Comparison of ENCODE assay signal across 12 cellular contexts in the genomic region with DNA sequence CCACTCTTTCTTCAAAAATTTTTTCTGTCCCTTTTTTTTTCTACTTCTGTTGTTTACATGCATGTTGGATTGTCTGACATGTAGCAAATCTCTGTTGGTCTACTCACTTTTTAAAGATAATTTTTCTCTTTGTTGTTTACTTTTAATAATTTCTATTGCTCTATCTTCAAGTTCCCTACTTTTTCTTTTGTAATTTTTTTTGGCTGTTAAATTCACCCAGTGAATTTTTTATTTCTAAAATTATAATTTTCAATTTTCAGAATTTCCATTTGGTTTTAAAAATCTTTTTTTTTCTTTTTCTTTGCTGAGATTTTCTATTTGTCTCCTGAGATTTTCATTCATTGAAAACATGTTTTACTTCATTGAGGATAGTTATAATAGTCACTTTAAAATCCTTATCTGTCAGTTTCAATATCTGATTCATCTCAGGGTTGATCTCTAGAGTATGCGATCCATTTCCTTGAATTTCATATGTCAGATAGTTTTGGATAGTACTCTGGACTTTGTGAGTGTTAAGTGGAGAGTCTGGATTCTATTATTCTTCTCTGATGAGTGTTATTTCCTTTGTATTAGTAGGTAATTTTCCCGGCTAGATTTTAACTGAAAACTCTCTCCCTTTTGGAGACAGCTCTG. TPM values are rescaled to one million over a fixed set of nuclear protein-coding genes. Genes with fewer than 3 reads are reported as not detected.
DNase-seq lines count a peak whose midpoint lies in the region; ATAC-seq, FAIRE-seq and TF ChIP-seq lines count a peak whose summit lies in the region.
"Had no signal": no experiment of that assay in that cellular context is flagged by ENCODE, and none has a peak within 500 bp of the region (broad histone marks: within the 10 kb centered on the region; RNA-seq: fewer than 3 reads in every experiment).

No MANE protein-coding gene starts in this region.

- H3K4me3 ChIP-seq in GM23248 = no peak overlapping the region
- H3K4me3 ChIP-seq in esophagus squamous epithelium = no peak overlapping the region

- CTCF ChIA-PET in CD4-positive, alpha-beta T cell (lab: Charles Lee) = interaction anchor here (1.0 kb wide), 1 partner anchor 134 kb away, joined by 4 read pairs; no protein-coding TSS in a partner anchor

- H3K4me1 ChIP-seq in GM23248 (ENCODE audit: insufficient read depth) (peaks cover 31% of the 10 kb centered on the region), esophagus squamous epithelium (peaks cover 7 to 29% (median 9%) of the 10 kb centered on the region in 3 donors)

- 45 to 46% methylated on average over 2 of the region's 2 CpGs for WGBS in GM23248 (ENCODE audit: low coverage in 1 of 2, low lambda C conversion rate in 2 of 2, missing lambda C conversion rate in 2 of 2), 2 experiments
- 86 to 93% methylated on average over 2 of the region's 2 CpGs for WGBS in esophagus squamous epithelium, 2 donors

- TF ChIP-seq POLR2A in H54 (IDR thresholded peaks at IDR 0.05; ENCODE audit: low read depth, low read length) (no peak), esophagus squamous epithelium (IDR thresholded peaks at IDR 0.05) (no peak)

- peaks cover 33% of the 10 kb centered on the region for H3K79me2 ChIP-seq in GM23248 (ENCODE audit: insufficient read depth)

- in situ Hi-C loops in GM23248 (cut with MboI) = loop anchor here (10.0 kb wide), 1 partner anchor 395 kb away; a partner anchor contains a TSS

- no peaks in the 10 kb centered on the region for H3K9me2 ChIP-seq in GM23248 (ENCODE audit: insufficient read depth)

- H3K9ac ChIP-seq in GM23248 = peak overlapping the region; percentile 88

- H3K9me3 Mint-ChIP-seq in CD4-positive, alpha-beta T cell = no peaks in the 10 kb centered on the region
- no peaks in the 10 kb centered on the region for H3K9me3 Mint-ChIP-seq in activated T-helper 2 cell treated with anti-CD3 and anti-CD28 coated beads, Interferon-gamma antibody, Interleukin-2, Interleukin-4, amounts not matched to agents 10 μg/mL and 5 μg/mL and 100 μg/mL, durations not matched to agents 14 hours and 24 hours and 36 hours
- no peaks in the 10 kb centered on the region for H3K9me3 Mint-ChIP-seq in naive B cell
- H3K9me3 Mint-ChIP-seq: H9 had no signal

- intact Hi-C loops in CD4-positive, alpha-beta T cell (cut with DNase I, micrococcal nuclease) = loop anchor here (5.0 kb wide), 3 partner anchors 93 to 578 kb away; a partner anchor contains a TSS
- intact Hi-C loops in activated T-helper 2 cell treated with anti-CD3 and anti-CD28 coated beads, Interferon-gamma antibody, Interleukin-2, Interleukin-4, amounts not matched to agents 10 μg/mL and 5 μg/mL and 100 μg/mL, durations not matched to agents 14 hours and 24 hours and 36 hours (cut with micrococcal nuclease) = loop anchor here (2.0 to 10.0 kb wide), 7 partner anchors 93 to 1107 kb away; a partner anchor contains a TSS
- intact Hi-C loops in esophagus squamous epithelium (cut with DNase I) = no loop called here

- TF ChIP-seq CTCF in CD4-positive, alpha-beta T cell (IDR thresholded peaks at IDR 0.05) = no peak
- TF ChIP-seq CTCF in esophagus squamous epithelium (IDR thresholded peaks at IDR 0.05) = no peak

- H3K9me3 ChIP-seq in CD4-positive, alpha-beta T cell (ENCODE audit: control insufficient read depth, low read length) = no peaks in the 10 kb centered on the region
- no peaks in the 10 kb centered on the region for H3K9me3 ChIP-seq in GM23248 (ENCODE audit: low read depth)
- H3K9me3 ChIP-seq in esophagus squamous epithelium = no peaks in the 10 kb centered on the region

- H3K36me3 Mint-ChIP-seq in CD4-positive, alpha-beta T cell (ENCODE audit: low read depth) = peaks cover 16% of the 10 kb centered on the region
- peaks cover 13% of the 10 kb centered on the region for H3K36me3 Mint-ChIP-seq in activated T-helper 2 cell treated with anti-CD3 and anti-CD28 coated beads, Interferon-gamma antibody, Interleukin-2, Interleukin-4, amounts not matched to agents 10 μg/mL and 5 μg/mL and 100 μg/mL, durations not matched to agents 14 hours and 24 hours and 36 hours (ENCODE audit: low read depth)
- peaks cover 0 to 2% of the 10 kb centered on the region in 2 donors for H3K36me3 Mint-ChIP-seq in naive B cell

- peak overlapping the region; percentile 99 for H3K4me2 ChIP-seq in GM23248 (ENCODE audit: unreplicated experiment)

- H3K4me1 Mint-ChIP-seq in CD4-positive, alpha-beta T cell (ENCODE audit: low read depth) = peaks cover 36% of the 10 kb centered on the region
- H3K4me1 Mint-ChIP-seq in activated T-helper 2 cell treated with anti-CD3 and anti-CD28 coated beads, Interferon-gamma antibody, Interleukin-2, Interleukin-4, amounts not matched to agents 10 μg/mL and 5 μg/mL and 100 μg/mL, durations not matched to agents 14 hours and 24 hours and 36 hours (ENCODE audit: low read depth) = peaks cover 28% of the 10 kb centered on the region
- peaks cover 12 to 29% (median 26%) of the 10 kb centered on the region in 3 donors for H3K4me1 Mint-ChIP-seq in naive B cell

- H2AFZ ChIP-seq in GM23248 = peak overlapping the region; percentile 93

- peak overlapping the region; percentile 93 for H3K4me3 Mint-ChIP-seq in CD4-positive, alpha-beta T cell
- peak overlapping the region; percentile 34 for H3K4me3 Mint-ChIP-seq in activated T-helper 2 cell treated with anti-CD3 and anti-CD28 coated beads, Interferon-gamma antibody, Interleukin-2, Interleukin-4, amounts not matched to agents 10 μg/mL and 5 μg/mL and 100 μg/mL, durations not matched to agents 14 hours and 24 hours and 36 hours (ENCODE audit: low read depth)
- peak overlapping the region in 5 of 8 donors; percentile 9 to 97 (median 40) for H3K4me3 Mint-ChIP-seq in naive B cell

- no peak for ATAC-seq in CD4-positive, alpha-beta T cell (ENCODE audit: poor library complexity)
- no peak for ATAC-seq in naive B cell (ENCODE audit: low read depth in 2 of 2)
- ATAC-seq in HG03139 (IDR thresholded peaks at IDR 0.05; ENCODE audit: unreplicated experiment) = no peak
- ATAC-seq: Right ventricle myocardium inferior had no signal

- peaks cover 15% of the 10 kb centered on the region for H3K27me3 Mint-ChIP-seq in CD4-positive, alpha-beta T cell
- H3K27me3 Mint-ChIP-seq in activated T-helper 2 cell treated with anti-CD3 and anti-CD28 coated beads, Interferon-gamma antibody, Interleukin-2, Interleukin-4, amounts not matched to agents 10 μg/mL and 5 μg/mL and 100 μg/mL, durations not matched to agents 14 hours and 24 hours and 36 hours (ENCODE audit: low read depth) = peaks cover 40% of the 10 kb centered on the region
- peaks cover 16 to 33% (median 31%) of the 10 kb centered on the region in 3 donors for H3K27me3 Mint-ChIP-seq in naive B cell

- H3F3A ChIP-seq in GM23248 (ENCODE audit: insufficient read depth) = no peaks in the 10 kb centered on the region; the same call in 1 of the 2 replicates

- peak overlapping the region; percentile 92 for H3K27ac Mint-ChIP-seq in CD4-positive, alpha-beta T cell
- peak overlapping the region; percentile 7 for H3K27ac Mint-ChIP-seq in activated T-helper 2 cell treated with anti-CD3 and anti-CD28 coated beads, Interferon-gamma antibody, Interleukin-2, Interleukin-4, amounts not matched to agents 10 μg/mL and 5 μg/mL and 100 μg/mL, durations not matched to agents 14 hours and 24 hours and 36 hours
- H3K27ac Mint-ChIP-seq in naive B cell = peak overlapping the region in 1 of 6 donors; percentile 25

- H4K20me1 ChIP-seq in GM23248 (ENCODE audit: insufficient read depth) = no peaks in the 10 kb centered on the region

- POLR2A ChIA-PET in CD4-positive, alpha-beta T cell (lab: Charles Lee) = interaction anchor here (2.3 kb wide), 1 partner anchor 93 kb away, joined by 24 read pairs; no protein-coding TSS in a partner anchor

- H3K27me3 ChIP-seq in CD4-positive, alpha-beta T cell (ENCODE audit: control insufficient read depth, insufficient read depth, low read length) = no peaks in the 10 kb centered on the region
- H3K27me3 ChIP-seq in GM23248 (replicated peaks; ENCODE audit: insufficient read depth) (no peaks in the 10 kb centered on the region), esophagus squamous epithelium (peaks cover 0 to 5% (median 0%) of the 10 kb centered on the region in 4 donors)

- no peak for FAIRE-seq in H54 (lab: Jason Lieb, UNC)
- FAIRE-seq: endothelial cell of umbilical vein had no signal

- H3K36me3 ChIP-seq in GM23248 (ENCODE audit: low read depth) (peaks cover 1% of the 10 kb centered on the region; the same call in 1 of the 2 replicates), esophagus squamous epithelium (peaks cover 0 to 8% (median 0%) of the 10 kb centered on the region in 3 donors)

- no peak overlapping the region for H3K27ac ChIP-seq in CD4-positive, alpha-beta T cell (ENCODE audit: low read depth, low read length)
- H3K27ac ChIP-seq in GM23248 = peak overlapping the region; percentile 90
- no peak overlapping the region for H3K27ac ChIP-seq in esophagus squamous epithelium

- DNase-seq in CD4-positive, alpha-beta T cell = no peak
- DNase-seq in GM23248 = no peak
- DNase-seq in activated T-helper 2 cell treated with anti-CD3 and anti-CD28 coated beads, Interferon-gamma antibody, Interleukin-2, Interleukin-4, amounts not matched to agents 10 μg/mL and 5 μg/mL and 100 μg/mL, durations not matched to agents 14 hours and 24 hours and 36 hours (ENCODE audit: low spot score) = no peak
- no peak for DNase-seq in naive B cell
- no peak for DNase-seq in H54 (ENCODE audit: insufficient read length, low spot score)
- no peak for DNase-seq in esophagus squamous epithelium (lab: John Stamatoyannopoulos, UW)
- DNase-seq: H9, NCI-H2081, NCI-H774 had no signal

RNA-seq across cellular contexts. Expression of a gene that starts 1.6 kb away (rescaled TPM):
- total RNA-seq in CD4-positive, alpha-beta T cell = 10 to 100 TPM; 11.2 to 12.2 TPM
- total RNA-seq in GM23248 (2014; rRNA removed; shearing (Covaris generic)) = 52.0 and 65.3 TPM in 2 replicates
- polyA plus RNA-seq in GM23248 (2016; fragmentation: Nextera tagmentation; extraction: Ambion mirVana) = 81.9 and 83.5 TPM in 2 replicates
- 35.1 TPM in 2 replicates for total RNA-seq in activated T-helper 2 cell treated with anti-CD3 and anti-CD28 coated beads, Interferon-gamma antibody, Interleukin-2, Interleukin-4, amounts not matched to agents 10 μg/mL and 5 μg/mL and 100 μg/mL, durations not matched to agents 14 hours and 24 hours and 36 hours
- 10 to 100 TPM; 34.4 to 61.8 (median 39.9) TPM for polyA plus RNA-seq in naive B cell (ENCODE audit: low read depth in 6 of 6)
- total RNA-seq in esophagus squamous epithelium = 10 to 100 TPM; 16.5 to 25.4 (median 22.0) TPM

RNA-seq across cellular contexts. Expression of a gene that starts 12.4 kb away (rescaled TPM):
- under 1 TPM; 0.14 to 0.22 TPM for total RNA-seq in CD4-positive, alpha-beta T cell
- 1.4 and 2.7 TPM in 2 replicates for total RNA-seq in GM23248 (2014; rRNA removed; shearing (Covaris generic))
- polyA plus RNA-seq in GM23248 (2016; fragmentation: Nextera tagmentation; extraction: Ambion mirVana) = 0.91 and 0.94 TPM in 2 replicates
- 0.59 and 0.74 TPM in 2 replicates for total RNA-seq in activated T-helper 2 cell treated with anti-CD3 and anti-CD28 coated beads, Interferon-gamma antibody, Interleukin-2, Interleukin-4, amounts not matched to agents 10 μg/mL and 5 μg/mL and 100 μg/mL, durations not matched to agents 14 hours and 24 hours and 36 hours
- under 1 TPM in 1 of 6 donors, not detected in 5; 0.17 TPM for polyA plus RNA-seq in naive B cell (ENCODE audit: low read depth in 6 of 6)
- total RNA-seq in esophagus squamous epithelium = 1 to 10 TPM in 1 of 4 donors, under 1 TPM in 3; 0.31 to 1.1 (median 0.66) TPM
- total RNA-seq: endothelial cell of umbilical vein had no signal

Comparison
In these comparisons a context has a peak if more than half of its experiments do, and no peak if none do; other contexts are left out.
1. H3K4me3 Mint-ChIP-seq: peak in every context shown above with its lines; median percentile 93 in CD4-positive, alpha-beta T cell; 40 in naive B cell; 34 in activated T-helper 2 cell treated with anti-CD3 and anti-CD28 coated beads, Interferon-gamma antibody, Interleukin-2, Interleukin-4, amounts not matched to agents 10 μg/mL and 5 μg/mL and 100 μg/mL, durations not matched to agents 14 hours and 24 hours and 36 hours.